In genomic region chr13:105773887-105774538, GRCh38 we compare ENCODE assay signal across 14 cellular contexts.
DNase-seq lines count a peak whose midpoint lies in the region; TF ChIP-seq lines count a peak whose summit lies in the region.
"Had no signal": no experiment of that assay in that cellular context is flagged by ENCODE, and none has a peak within 500 bp of the region (broad histone marks: within the 10 kb centered on the region; RNA-seq: fewer than 3 reads in every experiment).

No MANE protein-coding gene starts in this region.

- TF ChIP-seq EP300 in ovary (IDR thresholded peaks at IDR 0.05): no peak

- DNase-seq in Caki2 (ENCODE audit: low read depth): peak; percentile 81
- DNase-seq in HT1080 (ENCODE audit: low read depth): peak; percentile 90
- DNase-seq in SK-N-DZ (ENCODE audit: low spot score): peak; percentile 34
- peak; percentile 94 for DNase-seq in iris pigment epithelial cell (ENCODE audit: low read depth)
- no peak for DNase-seq in MG63
- no peak for DNase-seq in posterior cingulate gyrus
- DNase-seq in ovary: no peak
- DNase-seq in activated CD4-positive, alpha-beta T cell treated with anti-CD3 and anti-CD28 coated beads, Interleukin-2, amount 10 ng/mL, durations not matched to agents 7 days and 5 days: no peak
- DNase-seq: activated naive CD4-positive, alpha-beta T cell treated with anti-CD3 and anti-CD28 coated beads, Interleukin-2, amount 50 U/mL, for 16 hours; NCI-H524 treated with DMSO at 0.1 percent for 48 hours; stimulated activated CD4-positive, alpha-beta T cell treated with anti-CD3 and anti-CD28 coated beads, Interleukin-12 subunit alpha, Interleukin-12 subunit beta, amount 100 ng/mL, for 4 hours; stimulated activated naive CD8-positive, alpha-beta T cell treated with anti-CD3 and anti-CD28 coated beads, Interleukin-15, Interleukin-2, amounts not matched to agents 100 U/mL and 50 U/mL, for 24 hours had no signal

- H3K4me3 ChIP-seq in MG63 (no peak overlapping the region), ovary (no peak overlapping the region)

- peaks cover 2% of the 10 kb centered on the region for H3K9me3 Mint-ChIP-seq in activated CD4-positive, alpha-beta T cell treated with anti-CD3 and anti-CD28 coated beads, Interleukin-2, amount 10 ng/mL, durations not matched to agents 7 days and 5 days

- H3K27me3 Mint-ChIP-seq in activated CD4-positive, alpha-beta T cell treated with anti-CD3 and anti-CD28 coated beads, Interleukin-2, amount 10 ng/mL, durations not matched to agents 7 days and 5 days: no peaks in the 10 kb centered on the region
- H3K27me3 Mint-ChIP-seq: memory B cell had no signal

- no peak overlapping the region for H3K4me3 Mint-ChIP-seq in activated CD4-positive, alpha-beta T cell treated with anti-CD3 and anti-CD28 coated beads, Interleukin-2, amount 10 ng/mL, durations not matched to agents 7 days and 5 days
- H3K4me3 Mint-ChIP-seq: memory B cell had no signal

- H3K27me3 ChIP-seq in MG63: no peaks in the 10 kb centered on the region
- no peaks in the 10 kb centered on the region for H3K27me3 ChIP-seq in ovary

- TF ChIP-seq POLR2A in ovary (IDR thresholded peaks at IDR 0.05): no peak

- H3K36me3 ChIP-seq in MG63 (no peaks in the 10 kb centered on the region), ovary (no peaks in the 10 kb centered on the region)

- WGBS in ovary, 3 donors: 83 to 86% (median 84%) methylated on average over 7 of the region's 7 CpGs

- H3K9me3 ChIP-seq in MG63: no peaks in the 10 kb centered on the region
- H3K9me3 ChIP-seq in ovary: no peaks in the 10 kb centered on the region

- in situ Hi-C loops in Caki2 (cut with HindIII; ENCODE audit: low pct_unique_long_range_greater_than_20kb, low sequenced_read_pairs): no loop called here

- no peak for TF ChIP-seq CTCF in ovary (IDR thresholded peaks at IDR 0.05)

- intact Hi-C loops in posterior cingulate gyrus (cut with DNase I): no loop called here
- intact Hi-C loops in ovary (cut with DNase I): no loop called here

- no peaks in the 10 kb centered on the region for H3K36me3 Mint-ChIP-seq in activated CD4-positive, alpha-beta T cell treated with anti-CD3 and anti-CD28 coated beads, Interleukin-2, amount 10 ng/mL, durations not matched to agents 7 days and 5 days (ENCODE audit: low read depth)
- H3K36me3 Mint-ChIP-seq: memory B cell had no signal

- H3K4me1 ChIP-seq in ovary (ENCODE audit: insufficient read depth): no peaks in the 10 kb centered on the region

- H3K4me1 Mint-ChIP-seq in activated CD4-positive, alpha-beta T cell treated with anti-CD3 and anti-CD28 coated beads, Interleukin-2, amount 10 ng/mL, durations not matched to agents 7 days and 5 days: no peaks in the 10 kb centered on the region
- H3K4me1 Mint-ChIP-seq: memory B cell had no signal

- no peak overlapping the region for H3K27ac Mint-ChIP-seq in activated CD4-positive, alpha-beta T cell treated with anti-CD3 and anti-CD28 coated beads, Interleukin-2, amount 10 ng/mL, durations not matched to agents 7 days and 5 days
- H3K27ac Mint-ChIP-seq: memory B cell had no signal

- POLR2A ChIA-PET in activated CD4-positive, alpha-beta T cell treated with anti-CD3 and anti-CD28 coated beads, Interleukin-2, amount 10 ng/mL, durations not matched to agents 7 days and 5 days (lab: Charles Lee): no interaction called here

- CTCF ChIA-PET in activated CD4-positive, alpha-beta T cell treated with anti-CD3 and anti-CD28 coated beads, Interleukin-2, amount 10 ng/mL, durations not matched to agents 7 days and 5 days (lab: Charles Lee): no interaction called here

- H3K27ac ChIP-seq in ovary: no peak overlapping the region
- H3K27ac ChIP-seq: VCaP had no signal

Comparison
In these comparisons a context has a peak if more than half of its experiments do, and no peak if none do; other contexts are left out.
1. DNase-seq: peak in Caki2 (single experiment), HT1080 (single experiment), SK-N-DZ (single experiment) and iris pigment epithelial cell (single experiment); none in MG63 (single experiment), posterior cingulate gyrus (0 of 10), ovary (0 of 5) and activated CD4-positive, alpha-beta T cell treated with anti-CD3 and anti-CD28 coated beads, Interleukin-2, amount 10 ng/mL, durations not matched to agents 7 days and 5 days (single experiment).